Comparison of ENCODE assay signal across 18 cellular contexts in genomic region chr10:17368708-17369272, GRCh38.
"Had no signal": no experiment of that assay in that cellular context is flagged by ENCODE, and none has a peak within 500 bp of the region (broad histone marks: within the 10 kb centered on the region; RNA-seq: fewer than 3 reads in every experiment).

No MANE protein-coding gene starts in this region.

- H3K36me3 ChIP-seq: esophagus muscularis mucosa, lower lobe of right lung, pancreas, SJSA1, tibial nerve had no signal

- H3K36me3 Mint-ChIP-seq: activated naive CD4-positive, alpha-beta T cell treated with anti-CD3 and anti-CD28 coated beads, Interleukin-2, amount 10 ng/mL, durations not matched to agents 7 days and 5 days; brain; naive B cell had no signal

- H3K27ac Mint-ChIP-seq: activated naive CD4-positive, alpha-beta T cell treated with anti-CD3 and anti-CD28 coated beads, Interleukin-2, amount 10 ng/mL, durations not matched to agents 7 days and 5 days; brain; endodermal cell; naive B cell had no signal

- H3K4me1 ChIP-seq: esophagus muscularis mucosa, lower lobe of right lung, pancreas, SJSA1, tibial nerve had no signal

- H3K4me1 Mint-ChIP-seq: activated naive CD4-positive, alpha-beta T cell treated with anti-CD3 and anti-CD28 coated beads, Interleukin-2, amount 10 ng/mL, durations not matched to agents 7 days and 5 days; brain; endodermal cell; naive B cell had no signal

- FAIRE-seq: pancreas had no signal

- H3K4me3 ChIP-seq: esophagus muscularis mucosa, lower lobe of right lung, pancreas, SJSA1, tibial nerve had no signal

- H3K27ac ChIP-seq: esophagus muscularis mucosa, lower lobe of right lung, pancreas, SJSA1, tibial nerve had no signal

- DNase-seq: activated naive CD4-positive, alpha-beta T cell treated with anti-CD3 and anti-CD28 coated beads, Interleukin-2, amount 10 ng/mL, durations not matched to agents 7 days and 5 days; activated T-cell treated with anti-CD3 and anti-CD28 coated beads, Interleukin-2, amount 50 U/mL, for 1 hour; amygdala; cerebellar nuclear complex; dermis blood vessel endothelial cell; endodermal cell; glutamatergic neuron; left cardiac atrium; lower lobe of right lung; midbrain; naive B cell; pancreas; retina; SW 1271 had no signal

- ATAC-seq: left cardiac atrium, lower lobe of right lung, pancreas had no signal

- H3K9me3 ChIP-seq: lower lobe of right lung, pancreas had no signal

- H3K4me3 Mint-ChIP-seq: activated naive CD4-positive, alpha-beta T cell treated with anti-CD3 and anti-CD28 coated beads, Interleukin-2, amount 10 ng/mL, durations not matched to agents 7 days and 5 days; brain; endodermal cell; naive B cell had no signal

- H3K27me3 Mint-ChIP-seq: activated naive CD4-positive, alpha-beta T cell treated with anti-CD3 and anti-CD28 coated beads, Interleukin-2, amount 10 ng/mL, durations not matched to agents 7 days and 5 days had no signal

- H3K27me3 ChIP-seq: esophagus muscularis mucosa, pancreas, tibial nerve had no signal
